ENCODE assay signal across 23 cellular contexts in the genomic region with DNA sequence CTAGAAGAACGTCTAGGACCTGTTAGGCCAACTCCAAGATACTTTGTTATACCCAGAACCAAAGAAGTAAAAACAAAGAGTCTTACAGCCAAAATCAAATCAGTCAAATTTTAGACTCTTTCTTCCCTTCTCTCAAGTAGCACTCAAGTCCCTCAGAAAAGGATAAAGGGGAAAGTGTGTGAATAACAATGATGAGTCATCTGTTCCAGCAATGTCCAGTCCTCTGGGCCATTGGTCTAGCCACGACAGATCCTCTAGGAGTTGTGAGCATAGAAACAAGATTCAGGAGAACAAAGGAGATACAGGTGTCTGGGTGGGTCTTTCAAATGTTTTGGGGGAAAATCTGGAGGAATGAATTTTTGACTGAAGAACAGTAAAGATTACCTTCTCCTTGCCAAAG. TPM values are rescaled to one million over a fixed set of nuclear protein-coding genes. Genes with fewer than 3 reads are reported as not detected.
"Had no signal": no experiment of that assay in that cellular context is flagged by ENCODE, and none has a peak within 500 bp of the region (broad histone marks: within the 10 kb centered on the region; RNA-seq: fewer than 3 reads in every experiment).

No MANE protein-coding gene starts in this region.

- H3K27ac ChIP-seq: body of pancreas, heart left ventricle, pancreas, stomach, thoracic aorta had no signal

- H3K4me1 ChIP-seq: heart left ventricle, pancreas had no signal

- H3K9me3 ChIP-seq: pancreas, thoracic aorta had no signal

- ATAC-seq: activated CD8-positive, alpha-beta T cell treated with anti-CD3 and anti-CD28 coated beads, Interleukin-2, amount 10 ng/mL, durations not matched to agents 7 days and 5 days; body of pancreas; heart left ventricle; left cardiac atrium; naive thymus-derived CD8-positive, alpha-beta T cell; pancreas had no signal

- H3K36me3 ChIP-seq: heart left ventricle, pancreas, stomach, thoracic aorta had no signal

- H3K27me3 ChIP-seq: body of pancreas, pancreas, stomach had no signal

- H3K4me3 ChIP-seq: body of pancreas, heart left ventricle, lung, pancreas, stomach, thoracic aorta had no signal

- DNase-seq: activated CD4-positive, alpha-beta T cell treated with anti-CD3 and anti-CD28 coated beads, Interleukin-2, amount 10 ng/mL, durations not matched to agents 24 days and 14 days; activated CD4-positive, CD25-positive, alpha-beta regulatory T cell; activated CD8-positive, alpha-beta memory T cell treated with anti-CD3 and anti-CD28 coated beads, Interleukin-2, amount 50 U/mL, for 4 hours; activated CD8-positive, alpha-beta T cell treated with anti-CD3 and anti-CD28 coated beads, Interleukin-2, amount 10 ng/mL, durations not matched to agents 7 days and 5 days; activated gamma-delta T cell; activated T-cell treated with anti-CD3 and anti-CD28 coated beads, Interleukin-2, amount 50 U/mL, for 48 hours; amniotic stem cell; body of pancreas; cortex of kidney; effector CD8-positive, alpha-beta T cell; heart left ventricle; immature natural killer cell; left cardiac atrium; naive thymus-derived CD8-positive, alpha-beta T cell; pancreas; stimulated activated CD4-positive, alpha-beta T cell treated with anti-CD3 and anti-CD28 coated beads, Interleukin-12 subunit alpha, Interleukin-12 subunit beta, amount 100 ng/mL, for 4 hours; stimulated activated CD4-positive, alpha-beta T cell treated with anti-CD3 and anti-CD28 coated beads, Interleukin-2, amount 100 ng/mL, for 24 hours; stomach had no signal

RNA-seq across cellular contexts. Expression of a gene that starts 36.3 kb away (rescaled TPM):
- total RNA-seq: activated CD4-positive, alpha-beta T cell treated with anti-CD3 and anti-CD28 coated beads, Interleukin-2, amount 10 ng/mL, durations not matched to agents 24 days and 14 days; activated CD8-positive, alpha-beta T cell treated with anti-CD3 and anti-CD28 coated beads, Interleukin-2, amount 10 ng/mL, durations not matched to agents 7 days and 5 days; body of pancreas; frontal cortex; heart left ventricle; left cardiac atrium; mucosa of gallbladder; naive thymus-derived CD8-positive, alpha-beta T cell; pancreas; stomach; thoracic aorta; ureter had no signal
- polyA plus RNA-seq: heart left ventricle; immature natural killer cell; naive thymus-derived CD8-positive, alpha-beta T cell; stomach had no signal
